Comparison of ENCODE assay signal across 8 cellular contexts in genomic region chr6:78867370-78868040, GRCh38. TPM values are rescaled to one million over a fixed set of nuclear protein-coding genes. Genes with fewer than 3 reads are reported as not detected.
A peak's percentile ranks its signal among the peaks of the same experiment; 100 is the strongest.
DNase-seq lines count a peak whose midpoint lies in the region; ATAC-seq and TF ChIP-seq lines count a peak whose summit lies in the region.

Gene IRAK1BP1, plus strand, starts transcription at chr6:78867551. Its CDS starts 26 bp downstream, at chr6:78867577.

- H3K4me3 ChIP-seq in right cardiac atrium (ENCODE audit: low read length), result peak within 1 kb of the TSS; percentile 96
- H3K4me3 ChIP-seq in uterus, result peak within 1 kb of the TSS; percentile 81 to 93

- DNase-seq in NCI-H1417 treated with DMSO at 0.1 percent for 48 hours (lab: John Stamatoyannopoulos, UW) (peak; percentile 84), T follicular helper cell (ENCODE audit: low read depth) (peak; percentile 35), amniotic stem cell (lab: John Stamatoyannopoulos, UW) (peak; percentile 54), right cardiac atrium (peak; percentile 85 to 93 (median 91)), pulmonary artery endothelial cell (ENCODE audit: low read depth, low spot score) (peak; percentile 59), uterus (peak; percentile 62 to 73)

- H3K27ac ChIP-seq in right cardiac atrium (ENCODE audit: low read length) (peak within 1 kb of the TSS; percentile 49), uterus (peak within 1 kb of the TSS; percentile 47 to 50)

- H3K27me3 ChIP-seq in right cardiac atrium (ENCODE audit: control insufficient read depth, insufficient read depth) (no peaks in the 10 kb centered on the region), uterus (no peaks in the 10 kb centered on the region)

- TF ChIP-seq POLR2A in uterus (IDR thresholded peaks at IDR 0.05), result no peak

- H3K9me3 ChIP-seq in right cardiac atrium (ENCODE audit: control insufficient read depth, low read length) (no peaks in the 10 kb centered on the region), uterus (no peaks in the 10 kb centered on the region)

- WGBS in right cardiac atrium, result under 1% methylated on average over 48 of the region's 48 CpGs

- H3K4me1 ChIP-seq in right cardiac atrium (ENCODE audit: control insufficient read depth, insufficient read depth, low read length) (peaks cover 3% of the 10 kb centered on the region), uterus (no peaks in the 10 kb centered on the region)

- intact Hi-C loops in right cardiac atrium (cut with DNase I), result no loop called here
- intact Hi-C loops in uterus (cut with DNase I; ENCODE audit: low total_unique reads), result no loop called here

- H3K36me3 ChIP-seq in uterus, result no peaks in the 10 kb centered on the region

- 0 out of 2 replicates have a peak, but pooled peaks have one; percentile 15 for TF ChIP-seq CTCF in GM12874 (IDR thresholded peaks at IDR 0.05; ENCODE audit: insufficient read depth, low read depth, low read length)
- TF ChIP-seq CTCF in uterus (IDR thresholded peaks at IDR 0.05), result no peak

- ATAC-seq in HG02678 (IDR thresholded peaks at IDR 0.05; ENCODE audit: unreplicated experiment), result peak; percentile 96
- ATAC-seq in right cardiac atrium, result peak; percentile 99 to 100

RNA-seq across cellular contexts. Expression of gene IRAK1BP1, which starts in this region (rescaled TPM):
- total RNA-seq in right cardiac atrium (1 to 10 TPM; 3.6 to 6.2 (median 5.1) TPM), pulmonary artery endothelial cell (3.0 and 4.5 TPM in 2 replicates), uterus (10 to 100 TPM in 2 of 4 donors, 1 to 10 TPM in 2; 3.2 to 20.0 (median 7.9) TPM)
- polyA plus RNA-seq in right cardiac atrium, result 3.0 TPM

Comparison
In these comparisons a context has a peak if more than half of its experiments do, and no peak if none do; other contexts are left out.
1. Peak in every context shown above with its lines: DNase-seq, ATAC-seq, H3K4me3 ChIP-seq and H3K27ac ChIP-seq.
2. DNase-seq: peak in every context shown above with its lines; median percentile 91 in right cardiac atrium; 84 in NCI-H1417 treated with DMSO at 0.1 percent for 48 hours; 68 in uterus; 59 in pulmonary artery endothelial cell; 54 in amniotic stem cell; 35 in T follicular helper cell.